Comparison of ENCODE assay signal across 9 cellular contexts in the genomic region with DNA sequence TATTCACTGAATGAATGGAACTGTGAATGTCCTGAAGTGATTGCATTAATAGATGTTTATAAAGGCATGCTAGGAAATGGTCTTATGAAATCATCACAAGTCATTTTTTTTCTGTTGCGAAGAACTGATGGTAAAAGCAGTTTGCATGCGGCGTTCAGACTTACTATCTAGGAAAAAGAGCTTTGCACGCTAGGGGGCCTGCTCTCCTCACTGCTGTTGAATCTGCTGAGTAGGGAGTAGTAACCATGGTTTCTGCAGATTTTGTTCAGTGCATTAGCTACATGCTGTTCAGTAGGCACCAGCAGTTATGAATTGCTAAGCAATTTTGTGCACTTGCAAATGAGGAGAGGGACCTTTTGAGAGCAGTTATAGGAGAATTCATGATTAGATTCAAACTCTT. TPM values are rescaled to one million over a fixed set of nuclear protein-coding genes. Genes with fewer than 3 reads are reported as not detected.
DNase-seq lines count a peak whose midpoint lies in the region; ATAC-seq and TF ChIP-seq lines count a peak whose summit lies in the region.
"Had no signal": no experiment of that assay in that cellular context is flagged by ENCODE, and none has a peak within 500 bp of the region (broad histone marks: within the 10 kb centered on the region; RNA-seq: fewer than 3 reads in every experiment).

No MANE protein-coding gene starts in this region.

- no peak overlapping the region for H3K4me3 ChIP-seq in lower lobe of right lung

- no peaks in the 10 kb centered on the region for H3K36me3 ChIP-seq in lower lobe of right lung

- H3K27ac ChIP-seq in lower lobe of right lung: no peak overlapping the region

- no peaks in the 10 kb centered on the region for H3K27me3 ChIP-seq in lower lobe of right lung (ENCODE audit: low read depth)

- ATAC-seq in lower lobe of right lung (no peak), GM21381 (IDR thresholded peaks at IDR 0.05; ENCODE audit: unreplicated experiment) (no peak)

- H3K27me3 Mint-ChIP-seq in MCF 10A (ENCODE audit: insufficient read depth, unreplicated experiment): no peaks in the 10 kb centered on the region

- no peak overlapping the region for H3K4me3 Mint-ChIP-seq in MCF 10A (ENCODE audit: unreplicated experiment)
- H3K4me3 Mint-ChIP-seq: activated T-helper 1 cell treated with anti-CD3 and anti-CD28 coated beads, Interleukin-12 subunit alpha, Interleukin-12 subunit beta, Interleukin-2, Interleukin-4 antibody, amounts not matched to agents 30 ng/mL and 10 ng/mL and 1 ng/mL, durations not matched to agents 14 hours and 24 hours and 36 hours had no signal

- no peaks in the 10 kb centered on the region for H3K4me1 ChIP-seq in lower lobe of right lung

- no peaks in the 10 kb centered on the region for H3K9me3 ChIP-seq in lower lobe of right lung

- CTCF ChIA-PET in MCF 10A (lab: Yijun Ruan, JAX): interaction anchor here (0.5 to 17.9 kb wide), 58 partner anchors 10 to 950 kb away, joined by 3 to 335 read pairs (median 4); no protein-coding TSS in a partner anchor

- H3K27ac Mint-ChIP-seq in MCF 10A (ENCODE audit: low read depth, unreplicated experiment): no peak overlapping the region
- H3K27ac Mint-ChIP-seq: activated T-helper 1 cell treated with anti-CD3 and anti-CD28 coated beads, Interleukin-12 subunit alpha, Interleukin-12 subunit beta, Interleukin-2, Interleukin-4 antibody, amounts not matched to agents 30 ng/mL and 10 ng/mL and 1 ng/mL, durations not matched to agents 14 hours and 24 hours and 36 hours had no signal

- DNase-seq in stimulated activated CD4-positive, alpha-beta T cell treated with anti-CD3 and anti-CD28 coated beads, Interleukin-4, amount 100 ng/mL, for 1 hour: peak; percentile 4
- no peak for DNase-seq in stimulated activated CD4-positive, alpha-beta T cell treated with anti-CD3 and anti-CD28 coated beads, Interleukin-4, amount 100 ng/mL, for 4 hours
- DNase-seq in MCF 10A (ENCODE audit: unreplicated experiment) (peak; percentile 42), lower lobe of right lung (no peak), NCI-H2029 treated with DMSO at 0.1 percent for 48 hours (lab: John Stamatoyannopoulos, UW) (no peak)
- DNase-seq in stimulated activated CD4-positive, alpha-beta T cell treated with anti-CD3 and anti-CD28 coated beads, Interleukin-2, amount 100 ng/mL, for 48 hours: no peak
- DNase-seq in effector CD8-positive, alpha-beta T cell (lab: John Stamatoyannopoulos, UW): no peak

- peaks cover 49% of the 10 kb centered on the region for H3K36me3 Mint-ChIP-seq in MCF 10A (ENCODE audit: insufficient read depth, unreplicated experiment)

- no peaks in the 10 kb centered on the region for H3K9me3 Mint-ChIP-seq in MCF 10A (ENCODE audit: unreplicated experiment)
- H3K9me3 Mint-ChIP-seq: activated T-helper 1 cell treated with anti-CD3 and anti-CD28 coated beads, Interleukin-12 subunit alpha, Interleukin-12 subunit beta, Interleukin-2, Interleukin-4 antibody, amounts not matched to agents 30 ng/mL and 10 ng/mL and 1 ng/mL, durations not matched to agents 14 hours and 24 hours and 36 hours had no signal

- POLR2A ChIA-PET in MCF 10A (lab: Yijun Ruan, JAX): interaction anchor here (0.7 to 1.6 kb wide), 7 partner anchors 19 to 867 kb away, joined by 3 to 5 read pairs (median 3); no protein-coding TSS in a partner anchor

- peaks cover 13% of the 10 kb centered on the region for H3K4me1 Mint-ChIP-seq in MCF 10A (ENCODE audit: insufficient read depth, unreplicated experiment)

- intact Hi-C loops in MCF 10A (cut with micrococcal nuclease): loop anchor here (1.0 to 2.0 kb wide), 4 partner anchors 148 to 865 kb away; no protein-coding TSS in a partner anchor
- intact Hi-C loops in lower lobe of right lung (cut with DNase I): no loop called here

- no TSS peak for BruUV-seq in MCF 10A (replicated peaks; lab: Mats Ljungman, UMichigan)

- TF ChIP-seq CTCF in MCF 10A (IDR thresholded peaks at IDR 0.05; ENCODE audit: unreplicated experiment) (peak; percentile 82), lower lobe of right lung (IDR thresholded peaks at IDR 0.05) (peak; percentile 30)

RNA-seq across cellular contexts. Expression of a gene that starts 57.9 kb away (rescaled TPM):
- total RNA-seq in MCF 10A (2022) (88.8 and 135 TPM in 2 replicates), lower lobe of right lung (2.5 TPM)

Comparison
In these comparisons a context has a peak if more than half of its experiments do, and no peak if none do; other contexts are left out.
1. DNase-seq: peak in stimulated activated CD4-positive, alpha-beta T cell treated with anti-CD3 and anti-CD28 coated beads, Interleukin-4, amount 100 ng/mL, for 1 hour (single experiment) and MCF 10A (single experiment); none in stimulated activated CD4-positive, alpha-beta T cell treated with anti-CD3 and anti-CD28 coated beads, Interleukin-4, amount 100 ng/mL, for 4 hours (0 of 2), lower lobe of right lung (single experiment), NCI-H2029 treated with DMSO at 0.1 percent for 48 hours (single experiment), stimulated activated CD4-positive, alpha-beta T cell treated with anti-CD3 and anti-CD28 coated beads, Interleukin-2, amount 100 ng/mL, for 48 hours (0 of 2) and effector CD8-positive, alpha-beta T cell (single experiment).
2. RNA of a gene that starts 57.9 kb away (total RNA-seq): 88.8 to 135 TPM in MCF 10A; 2.5 TPM in lower lobe of right lung (single experiment); every median in the first group is over 10 times any median in the second.